ENCODE assay signal across 28 cellular contexts in genomic region chr15:69498282-69498681, GRCh38.
"Had no signal": no experiment of that assay in that cellular context is flagged by ENCODE, and none has a peak within 500 bp of the region (broad histone marks: within the 10 kb centered on the region; RNA-seq: fewer than 3 reads in every experiment).

No MANE protein-coding gene starts in this region.

- H3K27me3 ChIP-seq: cardiac muscle cell, neutrophil, ovary, sigmoid colon, vagina had no signal

- H3K4me1 ChIP-seq: lower lobe of right lung, sigmoid colon, vagina had no signal

- H3K27ac Mint-ChIP-seq: activated CD4-positive, alpha-beta T cell treated with anti-CD3 and anti-CD28 coated beads for 36 hours; activated CD8-positive, alpha-beta T cell treated with anti-CD3 and anti-CD28 coated beads, Interleukin-2, amount 10 ng/mL, durations not matched to agents 7 days and 5 days; activated naive CD8-positive, alpha-beta T cell; progenitor cell of endocrine pancreas; stimulated activated memory B cell treated with anti-CD40 and anti-IgM and Interleukin-4, amounts not matched to agents 10 μg/mL and 1 μg/mL and 100 μg/mL, for 72 hours; T-helper 2 cell treated with Interferon-gamma antibody and Interleukin-4, amounts not matched to agents 5 μg/mL and 100 μg/mL, for 36 hours; type B pancreatic cell had no signal

- H3K4me3 ChIP-seq: cardiac muscle cell, lower lobe of right lung, ovary, sigmoid colon, vagina had no signal

- H3K27ac ChIP-seq: cardiac muscle cell, lower lobe of right lung, neutrophil, ovary, sigmoid colon, vagina had no signal

- H3K36me3 ChIP-seq: cardiac muscle cell, lower lobe of right lung, neutrophil, ovary, sigmoid colon, vagina had no signal

- H3K4me1 Mint-ChIP-seq: stimulated activated memory B cell treated with anti-CD40 and anti-IgM and Interleukin-4, amounts not matched to agents 10 μg/mL and 1 μg/mL and 100 μg/mL, for 72 hours had no signal

- H3K9me3 ChIP-seq: lower lobe of right lung, neutrophil, ovary, sigmoid colon, vagina had no signal

- FAIRE-seq: small intestine had no signal

- H3K9me3 Mint-ChIP-seq: stimulated activated memory B cell treated with anti-CD40 and anti-IgM and Interleukin-4, amounts not matched to agents 10 μg/mL and 1 μg/mL and 100 μg/mL, for 72 hours; stimulated activated naive CD8-positive, alpha-beta T cell treated with anti-CD3 and anti-CD28 coated beads, Interleukin-15, amount 100 ng/mL, for 72 hours; T-helper 2 cell treated with Interferon-gamma antibody and Interleukin-4, amounts not matched to agents 5 μg/mL and 100 μg/mL, for 36 hours; type B pancreatic cell had no signal

- DNase-seq: activated CD4-positive, CD25-positive, alpha-beta regulatory T cell; activated CD8-positive, alpha-beta T cell treated with anti-CD3 and anti-CD28 coated beads, Interleukin-2, amount 10 ng/mL, durations not matched to agents 7 days and 5 days; activated effector memory CD4-positive, alpha-beta T cell treated with Interleukin-2 at 50 U/mL for 16 hours; activated naive CD4-positive, alpha-beta T cell treated with Interleukin-2 at 50 U/mL for 16 hours; activated T-cell treated with anti-CD3 and anti-CD28 coated beads for 4 hours; anterior cingulate cortex; head of caudate nucleus; hippocampal formation; lower lobe of right lung; mesenchymal stem cell; naive thymus-derived CD8-positive, alpha-beta T cell; ovary; sigmoid colon; small intestine; stimulated activated CD4-positive, alpha-beta T cell treated with anti-CD3 and anti-CD28 coated beads, Interleukin-4, amount 100 ng/mL, for 24 hours; stimulated activated CD8-positive, alpha-beta memory T cell treated with anti-CD3 and anti-CD28 coated beads, Interleukin-4, amount 100 ng/mL, for 48 hours; stimulated activated naive CD8-positive, alpha-beta T cell treated with anti-CD3 and anti-CD28 coated beads, Interleukin-15, amount 100 ng/mL, for 72 hours; substantia nigra had no signal

- H3K36me3 Mint-ChIP-seq: activated naive CD8-positive, alpha-beta T cell; naive thymus-derived CD8-positive, alpha-beta T cell; stimulated activated memory B cell treated with anti-CD40 and anti-IgM and Interleukin-4, amounts not matched to agents 10 μg/mL and 1 μg/mL and 100 μg/mL, for 72 hours; type B pancreatic cell had no signal

- ATAC-seq: activated CD8-positive, alpha-beta T cell treated with anti-CD3 and anti-CD28 coated beads, Interleukin-2, amount 10 ng/mL, durations not matched to agents 7 days and 5 days; esophagus mucosa; lower lobe of right lung; naive thymus-derived CD8-positive, alpha-beta T cell; stimulated activated memory B cell treated with anti-CD40 and anti-IgM and Interleukin-4, amounts not matched to agents 10 μg/mL and 1 μg/mL and 100 μg/mL, for 72 hours; stimulated activated naive CD8-positive, alpha-beta T cell treated with anti-CD3 and anti-CD28 coated beads, Interleukin-15, amount 100 ng/mL, for 72 hours had no signal

- H3K4me3 Mint-ChIP-seq: activated CD4-positive, alpha-beta T cell treated with anti-CD3 and anti-CD28 coated beads for 36 hours; activated CD8-positive, alpha-beta T cell treated with anti-CD3 and anti-CD28 coated beads, Interleukin-2, amount 10 ng/mL, durations not matched to agents 7 days and 5 days; activated naive CD8-positive, alpha-beta T cell; naive thymus-derived CD8-positive, alpha-beta T cell; stimulated activated memory B cell treated with anti-CD40 and anti-IgM and Interleukin-4, amounts not matched to agents 10 μg/mL and 1 μg/mL and 100 μg/mL, for 72 hours; stimulated activated naive CD8-positive, alpha-beta T cell treated with anti-CD3 and anti-CD28 coated beads, Interleukin-15, amount 100 ng/mL, for 72 hours; T-helper 2 cell treated with Interferon-gamma antibody and Interleukin-4, amounts not matched to agents 5 μg/mL and 100 μg/mL, for 36 hours; type B pancreatic cell had no signal

- H3K27me3 Mint-ChIP-seq: activated CD4-positive, alpha-beta T cell treated with anti-CD3 and anti-CD28 coated beads for 36 hours; activated naive CD8-positive, alpha-beta T cell; naive thymus-derived CD8-positive, alpha-beta T cell; stimulated activated naive CD8-positive, alpha-beta T cell treated with anti-CD3 and anti-CD28 coated beads, Interleukin-15, amount 100 ng/mL, for 72 hours; type B pancreatic cell had no signal
